7 cellular contexts compared by ENCODE assay signal in the genomic region with DNA sequence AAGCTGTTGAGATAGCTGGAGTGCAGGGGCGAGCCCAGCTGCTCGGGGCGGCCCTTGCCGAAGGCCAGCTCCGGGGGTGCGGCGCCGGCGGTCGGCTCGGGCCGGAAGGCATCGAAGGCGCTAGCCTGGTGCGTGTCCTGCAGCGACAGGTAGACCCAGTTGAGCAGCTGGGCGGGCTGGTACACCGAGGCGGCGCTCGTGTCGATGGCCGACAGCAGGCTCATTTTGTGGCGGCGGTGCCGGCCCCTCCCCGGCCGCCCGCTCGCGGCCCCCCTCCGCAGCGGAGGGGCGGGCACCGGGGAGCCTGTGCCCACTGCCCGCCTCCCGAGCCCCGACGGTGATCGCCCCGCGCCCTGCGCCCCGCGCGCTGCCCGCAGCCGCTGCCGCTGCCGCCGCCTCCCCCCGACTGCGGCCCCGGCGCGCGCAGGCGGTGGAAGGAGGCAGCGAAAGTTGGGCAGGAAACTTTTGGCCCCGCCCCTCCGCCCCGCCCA. TPM values are rescaled to one million over a fixed set of nuclear protein-coding genes. Genes with fewer than 3 reads are reported as not detected.
DNase-seq lines count a peak whose midpoint lies in the region; ATAC-seq and TF ChIP-seq lines count a peak whose summit lies in the region.

A gene (minus strand): TSS at position 408 of the 491 bp plus-strand sequence. CDS start 184 bp downstream, at position 224.

- no peaks in the 10 kb centered on the region for H3K9me3 Mint-ChIP-seq in activated T-helper 2 cell treated with anti-CD3 and anti-CD28 coated beads, Interferon-gamma antibody, Interleukin-2, Interleukin-4, amounts not matched to agents 10 μg/mL and 5 μg/mL and 100 μg/mL, durations not matched to agents 14 hours and 24 hours and 36 hours

- H3K4me1 Mint-ChIP-seq in activated T-helper 2 cell treated with anti-CD3 and anti-CD28 coated beads, Interferon-gamma antibody, Interleukin-2, Interleukin-4, amounts not matched to agents 10 μg/mL and 5 μg/mL and 100 μg/mL, durations not matched to agents 14 hours and 24 hours and 36 hours (ENCODE audit: low read depth) = peaks cover 21% of the 10 kb centered on the region

- no peak within 1 kb of the TSS; the same call in 1 of the 2 replicates for H3K27ac ChIP-seq in HUES64 (ENCODE audit: low read depth, low read length)
- H3K27ac ChIP-seq in left ventricle myocardium inferior (replicated peaks) = peak within 1 kb of the TSS; percentile 99
- peak within 1 kb of the TSS; percentile 93 for H3K27ac ChIP-seq in psoas muscle

- no peaks in the 10 kb centered on the region for H3K36me3 Mint-ChIP-seq in activated T-helper 2 cell treated with anti-CD3 and anti-CD28 coated beads, Interferon-gamma antibody, Interleukin-2, Interleukin-4, amounts not matched to agents 10 μg/mL and 5 μg/mL and 100 μg/mL, durations not matched to agents 14 hours and 24 hours and 36 hours (ENCODE audit: low read depth)

- H3K27me3 ChIP-seq in HUES64 (ENCODE audit: insufficient read depth, low read length) (peaks cover 38% of the 10 kb centered on the region), left ventricle myocardium inferior (ENCODE audit: low read depth) (no peaks in the 10 kb centered on the region), psoas muscle (ENCODE audit: insufficient read depth in 3 of 3, low read length in 2 of 3) (no peaks in the 10 kb centered on the region)

- TF ChIP-seq POLR2A in GM18505 (IDR thresholded peaks at IDR 0.05; ENCODE audit: borderline replicate concordance, extremely low read depth, insufficient read depth, insufficient read length) = no peak

- no peak for DNase-seq in activated T-helper 2 cell treated with anti-CD3 and anti-CD28 coated beads, Interferon-gamma antibody, Interleukin-2, Interleukin-4, amounts not matched to agents 10 μg/mL and 5 μg/mL and 100 μg/mL, durations not matched to agents 14 hours and 24 hours and 36 hours (ENCODE audit: low spot score)
- DNase-seq in left ventricle myocardium inferior = peak; percentile 60
- peak; percentile 62 to 84 for DNase-seq in psoas muscle
- no peak for DNase-seq in NCI-H1436 (lab: John Stamatoyannopoulos, UW)

- H3K9ac ChIP-seq in HUES64 (ENCODE audit: low read depth, low read length) = peak within 1 kb of the TSS; percentile 53

- H3K4me3 Mint-ChIP-seq in activated T-helper 2 cell treated with anti-CD3 and anti-CD28 coated beads, Interferon-gamma antibody, Interleukin-2, Interleukin-4, amounts not matched to agents 10 μg/mL and 5 μg/mL and 100 μg/mL, durations not matched to agents 14 hours and 24 hours and 36 hours (ENCODE audit: low read depth) = peak within 1 kb of the TSS; percentile 82

- TF ChIP-seq CTCF in left ventricle myocardium inferior (IDR thresholded peaks at IDR 0.05; ENCODE audit: borderline replicate concordance) = no peak
- TF ChIP-seq CTCF in psoas muscle (IDR thresholded peaks at IDR 0.05) = no peak

- under 1% methylated on average over 62 of the region's 62 CpGs for WGBS in HUES64
- 1 to 3% (median 1%) methylated on average over 21 to 62 of the region's 62 CpGs for WGBS in psoas muscle, 3 donors

- H3K27me3 Mint-ChIP-seq in activated T-helper 2 cell treated with anti-CD3 and anti-CD28 coated beads, Interferon-gamma antibody, Interleukin-2, Interleukin-4, amounts not matched to agents 10 μg/mL and 5 μg/mL and 100 μg/mL, durations not matched to agents 14 hours and 24 hours and 36 hours (ENCODE audit: low read depth) = peaks cover 35% of the 10 kb centered on the region

- H3K27ac Mint-ChIP-seq in activated T-helper 2 cell treated with anti-CD3 and anti-CD28 coated beads, Interferon-gamma antibody, Interleukin-2, Interleukin-4, amounts not matched to agents 10 μg/mL and 5 μg/mL and 100 μg/mL, durations not matched to agents 14 hours and 24 hours and 36 hours = peak within 1 kb of the TSS; percentile 21

- H3K4me3 ChIP-seq in HUES64 (ENCODE audit: low read length) (peak within 1 kb of the TSS; percentile 75), left ventricle myocardium inferior (peak within 1 kb of the TSS; percentile 99), psoas muscle (peak within 1 kb of the TSS; percentile 76)

- intact Hi-C loops in activated T-helper 2 cell treated with anti-CD3 and anti-CD28 coated beads, Interferon-gamma antibody, Interleukin-2, Interleukin-4, amounts not matched to agents 10 μg/mL and 5 μg/mL and 100 μg/mL, durations not matched to agents 14 hours and 24 hours and 36 hours (cut with micrococcal nuclease) = loop anchor here (1.0 to 10.0 kb wide), 3 partner anchors 98 to 470 kb away; a partner anchor contains a TSS
- intact Hi-C loops in left ventricle myocardium inferior (cut with micrococcal nuclease) (no loop called here), psoas muscle (cut with DNase I) (no loop called here)

- peaks cover 11% of the 10 kb centered on the region for H3K4me1 ChIP-seq in HUES64 (ENCODE audit: insufficient read depth, low read length)
- peaks cover 60% of the 10 kb centered on the region for H3K4me1 ChIP-seq in left ventricle myocardium inferior
- peaks cover 62% of the 10 kb centered on the region for H3K4me1 ChIP-seq in psoas muscle

- H3K36me3 ChIP-seq in HUES64 (ENCODE audit: insufficient read depth, low read length) = no peaks in the 10 kb centered on the region
- peaks cover 3% of the 10 kb centered on the region for H3K36me3 ChIP-seq in left ventricle myocardium inferior
- H3K36me3 ChIP-seq in psoas muscle (ENCODE audit: insufficient read depth in 1 of 2, low read depth in 1 of 2) = peaks cover 0 to 10% of the 10 kb centered on the region in 2 donors

- H3K9me3 ChIP-seq in HUES64 (ENCODE audit: insufficient read depth, low read depth, low read length) (no peaks in the 10 kb centered on the region), left ventricle myocardium inferior (replicated peaks) (no peaks in the 10 kb centered on the region), psoas muscle (no peaks in the 10 kb centered on the region)

- peak; percentile 40 for ATAC-seq in GM18505 (IDR thresholded peaks at IDR 0.05; ENCODE audit: unreplicated experiment)
- ATAC-seq in GM21619 (IDR thresholded peaks at IDR 0.05; ENCODE audit: unreplicated experiment) = peak; percentile 31
- ATAC-seq in psoas muscle = peak; percentile 1 to 23 (median 2)

RNA-seq across cellular contexts. Expression of the gene that starts here (rescaled TPM):
- 5.4 TPM for polyA plus RNA-seq in HUES64 (2013, experiment 1 of 2)
- 8.3 TPM for polyA plus RNA-seq in HUES64 (2013, experiment 2 of 2)
- total RNA-seq in activated T-helper 2 cell treated with anti-CD3 and anti-CD28 coated beads, Interferon-gamma antibody, Interleukin-2, Interleukin-4, amounts not matched to agents 10 μg/mL and 5 μg/mL and 100 μg/mL, durations not matched to agents 14 hours and 24 hours and 36 hours = 2.1 and 2.6 TPM in 2 replicates
- total RNA-seq in left ventricle myocardium inferior (47.5 TPM), psoas muscle (10 to 100 TPM; 31.6 to 64.7 (median 47.9) TPM)
- polyA plus RNA-seq in psoas muscle = 100 to 1,000 TPM in 1 of 3 donors, 10 to 100 TPM in 2; 11.2 to 112 (median 36.2) TPM

Comparison
In these comparisons a context has a peak if more than half of its experiments do, and no peak if none do; other contexts are left out.
1. DNase-seq: peak in left ventricle myocardium inferior (single experiment) and psoas muscle (2 of 2); none in activated T-helper 2 cell treated with anti-CD3 and anti-CD28 coated beads, Interferon-gamma antibody, Interleukin-2, Interleukin-4, amounts not matched to agents 10 μg/mL and 5 μg/mL and 100 μg/mL, durations not matched to agents 14 hours and 24 hours and 36 hours (single experiment) and NCI-H1436 (single experiment).
2. Peak in every context shown above with its lines, with median percentiles within 50 percentile points of each other: ATAC-seq and H3K4me3 ChIP-seq.